ENCODE assay signal across 9 cellular contexts in the genomic region with DNA sequence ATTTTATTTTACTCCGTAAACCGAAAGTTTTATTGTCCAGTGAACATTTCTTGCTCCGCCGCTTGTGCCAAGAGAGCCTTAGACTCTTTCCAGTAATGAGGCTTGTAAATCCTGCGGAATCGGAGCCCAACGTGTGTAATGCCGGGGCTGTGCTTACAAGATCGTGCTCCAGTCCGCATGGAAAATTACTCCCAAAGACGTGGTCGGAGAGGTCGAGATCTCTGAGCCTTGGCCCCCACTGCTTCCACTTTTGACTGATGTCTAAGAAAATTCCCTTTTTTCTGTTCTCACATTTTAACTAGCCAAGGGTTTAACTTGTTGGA. TPM values are rescaled to one million over a fixed set of nuclear protein-coding genes. Genes with fewer than 3 reads are reported as not detected.
DNase-seq lines count a peak whose midpoint lies in the region; ATAC-seq, FAIRE-seq and TF ChIP-seq lines count a peak whose summit lies in the region.
"Had no signal": no experiment of that assay in that cellular context is flagged by ENCODE, and none has a peak within 500 bp of the region (broad histone marks: within the 10 kb centered on the region; RNA-seq: fewer than 3 reads in every experiment).

No MANE protein-coding gene starts in this region.

- no peaks in the 10 kb centered on the region for H3K36me3 ChIP-seq in ascending aorta
- H3K36me3 ChIP-seq in keratinocyte (ENCODE audit: control insufficient read depth in 2 of 2, extremely low read depth in 1 of 2, insufficient read depth in 2 of 2, low read length in 2 of 2), result no peaks in the 10 kb centered on the region
- H3K36me3 ChIP-seq in subcutaneous abdominal adipose tissue (ENCODE audit: control insufficient read depth in 5 of 5, insufficient read depth in 5 of 5, low read length in 5 of 5), result no peaks in the 10 kb centered on the region

- peaks cover 13% of the 10 kb centered on the region for H3K79me2 ChIP-seq in keratinocyte (ENCODE audit: control insufficient read depth, insufficient read depth, low read length)

- H3K9me3 ChIP-seq in ascending aorta (no peaks in the 10 kb centered on the region), keratinocyte (ENCODE audit: control insufficient read depth, low read depth, low read length) (no peaks in the 10 kb centered on the region), subcutaneous abdominal adipose tissue (ENCODE audit: control insufficient read depth in 5 of 5, low read length in 5 of 5) (no peaks in the 10 kb centered on the region)

- peak overlapping the region; percentile 43 for H2AFZ ChIP-seq in keratinocyte (ENCODE audit: control insufficient read depth, low read length)

- DNase-seq in activated naive CD4-positive, alpha-beta T cell treated with anti-CD3 and anti-CD28 coated beads, Interleukin-2, amount 50 U/mL, for 16 hours, result no peak
- DNase-seq in ascending aorta (ENCODE audit: low spot score in 2 of 2), result peak in 1 of 2 donors; percentile 76
- DNase-seq in keratinocyte (ENCODE audit: low read depth, low spot score), result no peak
- DNase-seq in stimulated activated CD4-positive, alpha-beta T cell treated with anti-CD3 and anti-CD28 coated beads, Interleukin-2, amount 100 ng/mL, for 24 hours, result no peak
- no peak for DNase-seq in cerebellar nuclear complex (lab: John Stamatoyannopoulos, UW)

- H3K9ac ChIP-seq in keratinocyte (ENCODE audit: control insufficient read depth, extremely low read depth, insufficient read depth, low read length) (peak overlapping the region; percentile 79), subcutaneous abdominal adipose tissue (ENCODE audit: low read length in 5 of 5) (peak overlapping the region; percentile 76 to 94 (median 84))

- H3K36me3 Mint-ChIP-seq in activated naive CD4-positive, alpha-beta T cell treated with anti-CD3 and anti-CD28 coated beads, Interleukin-2, amount 50 U/mL, for 24 hours, result no peaks in the 10 kb centered on the region

- H3K4me3 Mint-ChIP-seq in activated naive CD4-positive, alpha-beta T cell treated with anti-CD3 and anti-CD28 coated beads, Interleukin-2, amount 50 U/mL, for 24 hours, result peak overlapping the region; percentile 20

- H3K9me3 Mint-ChIP-seq in activated naive CD4-positive, alpha-beta T cell treated with anti-CD3 and anti-CD28 coated beads, Interleukin-2, amount 50 U/mL, for 24 hours, result no peaks in the 10 kb centered on the region

- dilution Hi-C loops in keratinocyte (cut with MboI; ENCODE audit: extremely low pct_ligation_motif_present, low sequenced_read_pairs), result no loop called here

- H3K27ac Mint-ChIP-seq in activated naive CD4-positive, alpha-beta T cell treated with anti-CD3 and anti-CD28 coated beads, Interleukin-2, amount 50 U/mL, for 24 hours, result no peak overlapping the region

- H3K4me1 Mint-ChIP-seq in activated naive CD4-positive, alpha-beta T cell treated with anti-CD3 and anti-CD28 coated beads, Interleukin-2, amount 50 U/mL, for 24 hours, result peaks cover 16% of the 10 kb centered on the region

- FAIRE-seq in keratinocyte (lab: Jason Lieb, UNC), result no peak
- FAIRE-seq: colon had no signal

- TF ChIP-seq CTCF in ascending aorta (IDR thresholded peaks at IDR 0.05) (no peak), keratinocyte (optimal IDR thresholded peaks at IDR 0.05 in 1 of 3, IDR thresholded peaks at IDR 0.05 in 1 of 3, conservative IDR thresholded peaks at IDR 0.05 in 1 of 3; ENCODE audit: extremely low read depth in 1 of 3, insufficient read depth in 2 of 3, low read length in 3 of 3) (no peak)

- H3K27me3 Mint-ChIP-seq in activated naive CD4-positive, alpha-beta T cell treated with anti-CD3 and anti-CD28 coated beads, Interleukin-2, amount 50 U/mL, for 24 hours, result peaks cover 45% of the 10 kb centered on the region

- ATAC-seq in GM19324 (IDR thresholded peaks at IDR 0.05; ENCODE audit: low FRiP score, unreplicated experiment), result no peak

- peak overlapping the region; percentile 80 for H3K4me2 ChIP-seq in keratinocyte (ENCODE audit: control insufficient read depth, extremely low read depth, insufficient read depth, low read depth, low read length)

- peak overlapping the region; percentile 98 to 99 for H3K27ac ChIP-seq in ascending aorta
- peak overlapping the region; percentile 35 for H3K27ac ChIP-seq in keratinocyte (ENCODE audit: control insufficient read depth, insufficient read depth, low read length)
- H3K27ac ChIP-seq in subcutaneous abdominal adipose tissue (ENCODE audit: low read depth, low read length), result peak overlapping the region; percentile 99

- peaks cover 0 to 33% of the 10 kb centered on the region in 2 donors for H3K4me1 ChIP-seq in ascending aorta
- H3K4me1 ChIP-seq in keratinocyte (ENCODE audit: control insufficient read depth, extremely low read depth, insufficient read depth, low read length), result peaks cover 35% of the 10 kb centered on the region
- H3K4me1 ChIP-seq in subcutaneous abdominal adipose tissue (ENCODE audit: control insufficient read depth in 5 of 5, insufficient read depth in 5 of 5, low read length in 5 of 5), result peaks cover 4 to 65% (median 52%) of the 10 kb centered on the region in 5 donors

- intact Hi-C loops in ascending aorta (cut with DNase I), result loop anchor here (2.0 to 5.0 kb wide), 4 partner anchors 35 to 381 kb away; a partner anchor contains a TSS

- H3K4me3 ChIP-seq in ascending aorta, result peak overlapping the region; percentile 67 to 93
- H3K4me3 ChIP-seq in keratinocyte (ENCODE audit: control insufficient read depth in 2 of 3, extremely low read depth in 1 of 3, insufficient read depth in 2 of 3, low read depth in 1 of 3, low read length in 3 of 3), result peak overlapping the region; percentile 50 to 72 (median 65)
- peak overlapping the region; percentile 79 to 95 (median 83) for H3K4me3 ChIP-seq in subcutaneous abdominal adipose tissue (ENCODE audit: low read depth in 1 of 5, low read length in 5 of 5)

- H4K20me1 ChIP-seq in keratinocyte (ENCODE audit: control insufficient read depth, extremely low read depth, insufficient read depth, low read length), result no peaks in the 10 kb centered on the region

- no peaks in the 10 kb centered on the region for H3K9me1 ChIP-seq in keratinocyte (ENCODE audit: control insufficient read depth, extremely low read depth, insufficient read depth, low read length)

- H3K27me3 ChIP-seq in ascending aorta (no peaks in the 10 kb centered on the region), keratinocyte (ENCODE audit: control insufficient read depth, extremely low read depth, insufficient read depth, low read length) (no peaks in the 10 kb centered on the region), subcutaneous abdominal adipose tissue (ENCODE audit: control insufficient read depth in 5 of 5, insufficient read depth in 4 of 5, low read length in 5 of 5) (no peaks in the 10 kb centered on the region)

RNA-seq across cellular contexts. Expression of a gene that starts 0.7 kb away (rescaled TPM):
- 41.3 TPM for total RNA-seq in ascending aorta
- polyA plus RNA-seq in keratinocyte, result 14.3 to 30.0 TPM (median 22.3 TPM) in 3 replicates
- 30.4 TPM for polyA plus RNA-seq in keratinocyte (2011; ENCODE audit: low read depth)
- polyA plus RNA-seq in keratinocyte (2011; cell fraction: cytosol; rRNA removed), result 10.6 and 19.8 TPM in 2 replicates
- 35.2 and 56.0 TPM in 2 replicates for polyA plus RNA-seq in keratinocyte (2011; cell fraction: nucleus; rRNA removed)
- 8.7 and 26.0 TPM in 2 replicates for polyA plus RNA-seq in keratinocyte (2012; ENCODE audit: low replicate concordance)
- polyA minus RNA-seq in keratinocyte, result 4.1 to 27.4 TPM (median 16.5 TPM) in 3 replicates
- 19.0 TPM for polyA minus RNA-seq in keratinocyte (2011; cell fraction: cytosol; rRNA and poly(A)+ RNA removed)
- 44.4 and 89.7 TPM in 2 replicates for polyA minus RNA-seq in keratinocyte (2011; cell fraction: nucleus; rRNA and poly(A)+ RNA removed)

Comparison
In these comparisons a context has a peak if more than half of its experiments do, and no peak if none do; other contexts are left out.
1. H3K27ac ChIP-seq: peak in every context shown above with its lines; median percentile 99 in subcutaneous abdominal adipose tissue; 98 in ascending aorta; 35 in keratinocyte.